27 cellular contexts compared by ENCODE assay signal in genomic region chr7:111771638-111772037, GRCh38.
"Had no signal": no experiment of that assay in that cellular context is flagged by ENCODE, and none has a peak within 500 bp of the region (broad histone marks: within the 10 kb centered on the region; RNA-seq: fewer than 3 reads in every experiment).

No MANE protein-coding gene starts in this region.

- H3K27me3 Mint-ChIP-seq: natural killer cell treated with Interleukin-12 subunit alpha and Interleukin-12 subunit beta and Interleukin-15 and Interleukin-18, amount 100 ng/mL, for 72 hours; stimulated activated memory B cell treated with anti-CD40 and anti-IgM and Interleukin-4, amounts not matched to agents 10 μg/mL and 1 μg/mL and 100 μg/mL, for 72 hours had no signal

- H3K27me3 ChIP-seq: esophagus muscularis mucosa, foreskin keratinocyte, heart right ventricle, left lung, neutrophil, pancreas, right atrium auricular region, sigmoid colon, tibial nerve, upper lobe of left lung had no signal

- H3K9me3 ChIP-seq: neutrophil, pancreas, right atrium auricular region, thoracic aorta, upper lobe of left lung had no signal

- DNase-seq: dermis blood vessel endothelial cell; effector memory CD4-positive, alpha-beta T cell; foreskin keratinocyte; glutamatergic neuron; heart right ventricle; hippocampal formation; left cardiac atrium; left lung; mesenchymal stem cell; mucosa of descending colon; naive B cell; pancreas; sigmoid colon; stimulated activated CD4-positive, alpha-beta T cell treated with anti-CD3 and anti-CD28 coated beads, Interleukin-2, amount 100 ng/mL, for 24 hours; stimulated activated CD4-positive, alpha-beta T cell treated with anti-CD3 and anti-CD28 coated beads, Interleukin-4, amount 100 ng/mL, for 24 hours; upper lobe of left lung had no signal

- H3K4me1 ChIP-seq: foreskin keratinocyte, heart right ventricle, left lung, pancreas, right atrium auricular region, upper lobe of left lung had no signal

- H3K27ac Mint-ChIP-seq: mesothelial cell of epicardium; naive B cell; natural killer cell treated with Interleukin-12 subunit alpha and Interleukin-12 subunit beta and Interleukin-15 and Interleukin-18, amount 100 ng/mL, for 72 hours; stimulated activated memory B cell treated with anti-CD40 and anti-IgM and Interleukin-4, amounts not matched to agents 10 μg/mL and 1 μg/mL and 100 μg/mL, for 72 hours; stimulated activated naive CD8-positive, alpha-beta T cell treated with anti-CD3 and anti-CD28 coated beads, Interleukin-15, Interleukin-2, amounts not matched to agents 100 ng/mL and 50 ng/mL, for 24 hours had no signal

- H3K4me3 Mint-ChIP-seq: mesothelial cell of epicardium; naive B cell; natural killer cell treated with Interleukin-12 subunit alpha and Interleukin-12 subunit beta and Interleukin-15 and Interleukin-18, amount 100 ng/mL, for 72 hours; neural crest cell; stimulated activated memory B cell treated with anti-CD40 and anti-IgM and Interleukin-4, amounts not matched to agents 10 μg/mL and 1 μg/mL and 100 μg/mL, for 72 hours; stimulated activated naive CD8-positive, alpha-beta T cell treated with anti-CD3 and anti-CD28 coated beads, Interleukin-15, Interleukin-2, amounts not matched to agents 100 ng/mL and 50 ng/mL, for 24 hours had no signal

- H3K36me3 ChIP-seq: neutrophil, pancreas, right atrium auricular region, thoracic aorta had no signal

- H3K36me3 Mint-ChIP-seq: naive B cell; natural killer cell treated with Interleukin-12 subunit alpha and Interleukin-12 subunit beta and Interleukin-15 and Interleukin-18, amount 100 ng/mL, for 72 hours; stimulated activated memory B cell treated with anti-CD40 and anti-IgM and Interleukin-4, amounts not matched to agents 10 μg/mL and 1 μg/mL and 100 μg/mL, for 72 hours had no signal

- H3K4me1 Mint-ChIP-seq: mesothelial cell of epicardium; naive B cell; neural crest cell; stimulated activated memory B cell treated with anti-CD40 and anti-IgM and Interleukin-4, amounts not matched to agents 10 μg/mL and 1 μg/mL and 100 μg/mL, for 72 hours had no signal

- ATAC-seq: foreskin keratinocyte; heart right ventricle; left cardiac atrium; left lung; mucosa of descending colon; natural killer cell treated with Interleukin-12 subunit alpha and Interleukin-12 subunit beta and Interleukin-15 and Interleukin-18, amount 100 ng/mL, for 72 hours; pancreas; stimulated activated memory B cell treated with anti-CD40 and anti-IgM and Interleukin-4, amounts not matched to agents 10 μg/mL and 1 μg/mL and 100 μg/mL, for 72 hours had no signal

- H3K4me3 ChIP-seq: coronary artery, esophagus muscularis mucosa, heart right ventricle, left lung, mucosa of descending colon, pancreas, right atrium auricular region, sigmoid colon, thoracic aorta, tibial nerve, upper lobe of left lung had no signal
